In the genomic region with DNA sequence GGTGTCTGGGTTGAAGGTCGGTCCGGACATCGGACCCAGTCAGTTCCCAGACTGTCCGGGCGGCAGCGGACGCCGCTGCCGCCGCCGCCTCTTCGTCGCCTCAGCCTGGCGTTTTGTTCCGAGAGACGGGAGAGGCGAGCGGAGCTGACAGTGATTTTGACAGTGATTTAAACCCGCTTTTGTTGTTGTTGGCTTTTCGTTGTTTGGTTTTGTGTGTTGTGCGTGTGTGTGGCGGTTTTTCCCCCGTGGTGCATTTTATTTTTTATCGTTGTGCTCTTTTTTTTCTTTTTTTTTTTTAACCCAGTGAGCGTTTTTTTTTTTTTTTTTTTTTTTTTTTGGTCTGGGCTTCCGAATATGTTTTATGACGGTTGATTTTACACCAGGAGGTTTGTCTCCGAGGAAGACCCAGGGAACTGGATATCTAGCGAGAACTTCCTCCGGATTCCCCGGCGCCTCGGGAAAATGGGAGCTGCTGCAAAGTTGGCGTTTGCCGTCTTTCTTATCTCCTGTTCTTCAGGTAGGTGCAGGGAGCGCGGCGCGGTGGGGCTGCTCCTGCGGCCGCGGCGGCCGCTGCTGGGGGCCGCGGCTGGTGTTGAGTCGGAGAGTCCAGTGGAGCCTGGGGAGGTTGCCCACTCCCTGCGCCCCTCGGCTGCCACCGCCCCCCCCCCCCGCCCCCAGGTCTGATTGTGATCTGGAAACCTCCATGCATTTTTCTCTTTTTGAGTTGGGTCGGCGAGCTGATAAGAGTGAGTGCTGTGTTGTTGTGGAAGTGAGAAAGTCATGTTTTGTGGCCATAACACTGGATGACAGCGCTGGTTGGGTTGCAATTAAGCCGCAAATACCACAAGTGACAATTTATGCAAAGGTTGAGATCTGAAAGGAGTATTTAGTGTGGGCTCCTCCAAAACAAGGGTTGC, we compare ENCODE assay signal across 8 cellular contexts. TPM values are rescaled to one million over a fixed set of nuclear protein-coding genes. Genes with fewer than 3 reads are reported as not detected.
DNase-seq lines count a peak whose midpoint lies in the region; ATAC-seq lines count a peak whose summit lies in the region.

A gene (plus strand): TSS at position 339 of the 917 bp plus-strand sequence. CDS start 124 bp downstream, at position 463.

- DNase-seq in DMS79 treated with DMSO at 0.1 percent for 48 hours (lab: John Stamatoyannopoulos, UW): peak; percentile 61
- peak; percentile 51 for DNase-seq in HT1080 (ENCODE audit: low read depth)
- peak; percentile 30 for DNase-seq in SKM-1 (lab: John Stamatoyannopoulos, UW; ENCODE audit: unreplicated experiment)
- DNase-seq in anterior cingulate cortex (lab: John Stamatoyannopoulos, UW): peak in 36 of 58 donors; percentile 2 to 67 (median 20)
- peak; percentile 65 for DNase-seq in hepatic stellate cell (ENCODE audit: low spot score)
- DNase-seq in putamen (ENCODE audit: low spot score): peak; percentile 21
- DNase-seq in amniotic stem cell (lab: John Stamatoyannopoulos, UW): no peak

- ATAC-seq in GM21515 (IDR thresholded peaks at IDR 0.05; ENCODE audit: unreplicated experiment): peak; percentile 57

RNA-seq across cellular contexts. Expression of the gene that starts here (rescaled TPM):
- total RNA-seq in HT1080 (2014; rRNA removed; shearing (Covaris generic)): 5.7 and 6.8 TPM in 2 replicates
- 2.8 and 2.9 TPM in 2 replicates for polyA plus RNA-seq in HT1080 (2015; cell fraction: cytosol; rRNA removed)
- polyA plus RNA-seq in HT1080 (2015; cell fraction: nucleus; rRNA removed): 7.9 and 8.9 TPM in 2 replicates
